19 cellular contexts compared by ENCODE assay signal in genomic region chr1:115258302-115258866, GRCh38.
A peak's percentile ranks its signal among the peaks of the same experiment; 100 is the strongest.
DNase-seq lines count a peak whose midpoint lies in the region; FAIRE-seq and TF ChIP-seq lines count a peak whose summit lies in the region.
"Had no signal": no experiment of that assay in that cellular context is flagged by ENCODE, and none has a peak within 500 bp of the region (broad histone marks: within the 10 kb centered on the region; RNA-seq: fewer than 3 reads in every experiment).

No MANE protein-coding gene starts in this region.

- H3K9ac ChIP-seq in endothelial cell of umbilical vein (replicated peaks; ENCODE audit: extremely low read depth, insufficient read depth, low read length), result no peak overlapping the region

- H3K9me1 ChIP-seq in endothelial cell of umbilical vein (replicated peaks; ENCODE audit: control insufficient read depth, extremely low read depth, insufficient read depth, low read length), result no peaks in the 10 kb centered on the region

- H2AFZ ChIP-seq in endothelial cell of umbilical vein (ENCODE audit: low read depth, low read length) (no peak overlapping the region), osteoblast (ENCODE audit: low read length) (no peak overlapping the region)

- CTCF ChIA-PET in endothelial cell of umbilical vein (lab: Charles Lee), result no interaction called here
- CTCF ChIA-PET in GM10248 (lab: Yijun Ruan, JAX), result interaction anchor here (2.2 kb wide), 1 partner anchor 9 kb away, joined by 5 read pairs; no protein-coding TSS in a partner anchor

- BruUV-seq in endothelial cell of umbilical vein (replicated peaks; lab: Mats Ljungman, UMichigan), result no TSS peak

- no peak overlapping the region for H3K4me3 ChIP-seq in endothelial cell of umbilical vein (replicated peaks in 1 of 3; ENCODE audit: insufficient read depth in 1 of 3, low read depth in 1 of 3, low read length in 3 of 3)
- H3K4me3 ChIP-seq in osteoblast (ENCODE audit: insufficient read depth, low read length), result no peak overlapping the region
- H3K4me3 ChIP-seq in sigmoid colon, result no peak overlapping the region
- H3K4me3 ChIP-seq: ovary had no signal

- no peaks in the 10 kb centered on the region for H3K79me2 ChIP-seq in endothelial cell of umbilical vein (ENCODE audit: control insufficient read depth, insufficient read depth, low read length)
- H3K79me2 ChIP-seq in osteoblast (ENCODE audit: insufficient read depth, low read length), result no peaks in the 10 kb centered on the region

- no peaks in the 10 kb centered on the region for H3K4me1 ChIP-seq in endothelial cell of umbilical vein (ENCODE audit: control insufficient read depth, extremely low read depth, insufficient read depth, low read length)
- peaks cover 14% of the 10 kb centered on the region for H3K4me1 ChIP-seq in osteoblast (ENCODE audit: insufficient read depth, low read length)
- H3K4me1 ChIP-seq in sigmoid colon, result peaks cover 0 to 14% (median 7%) of the 10 kb centered on the region in 4 donors

- H3K4me2 ChIP-seq in endothelial cell of umbilical vein (ENCODE audit: insufficient read depth, low read length), result no peak overlapping the region
- H3K4me2 ChIP-seq in osteoblast (ENCODE audit: insufficient read depth, low read length), result no peak overlapping the region

- TF ChIP-seq CTCF in endothelial cell of umbilical vein (IDR thresholded peaks at IDR 0.05; ENCODE audit: extremely low read depth in 1 of 2, insufficient read depth in 1 of 2, low read depth in 1 of 2, low read length in 2 of 2), result no peak
- TF ChIP-seq CTCF in osteoblast (IDR thresholded peaks at IDR 0.05; ENCODE audit: extremely low read depth, low read depth, low read length), result no peak
- TF ChIP-seq CTCF in sigmoid colon (IDR thresholded peaks at IDR 0.05), result no peak
- TF ChIP-seq CTCF in GM10248 (IDR thresholded peaks at IDR 0.05; ENCODE audit: control extremely low read depth, extremely low read depth, low read depth, missing control alignments), result no peak

- dilution Hi-C loops in endothelial cell of umbilical vein (cut with MboI; ENCODE audit: extremely low pct_ligation_motif_present, low sequenced_read_pairs), result no loop called here

- POLR2A ChIA-PET in endothelial cell of umbilical vein (lab: Charles Lee) (no interaction called here), GM10248 (lab: Yijun Ruan, JAX) (no interaction called here)

- H3K9me3 ChIP-seq in endothelial cell of umbilical vein (replicated peaks; ENCODE audit: control insufficient read depth, insufficient read depth, low read length) (no peaks in the 10 kb centered on the region), osteoblast (ENCODE audit: low read depth, low read length) (peaks cover 5% of the 10 kb centered on the region), sigmoid colon (peaks cover 0 to 9% (median 8%) of the 10 kb centered on the region in 4 donors)
- H3K9me3 ChIP-seq: ovary had no signal

- no peaks in the 10 kb centered on the region for H3K27me3 ChIP-seq in endothelial cell of umbilical vein (ENCODE audit: control insufficient read depth in 2 of 2, insufficient read depth in 2 of 2, low read length in 2 of 2)
- H3K27me3 ChIP-seq in osteoblast (ENCODE audit: insufficient read depth, low read length), result no peaks in the 10 kb centered on the region
- no peaks in the 10 kb centered on the region for H3K27me3 ChIP-seq in sigmoid colon
- H3K27me3 ChIP-seq: ovary had no signal

- no peak for TF ChIP-seq EP300 in sigmoid colon (IDR thresholded peaks at IDR 0.05)

- no peak for FAIRE-seq in endothelial cell of umbilical vein (lab: Jason Lieb, UNC)
- no peak for FAIRE-seq in GM12891 (lab: Jason Lieb, UNC)
- FAIRE-seq: GM18507 had no signal

- DNase-seq in GM04504 (ENCODE audit: low read depth) (peak; percentile 33), RPMI7951 (ENCODE audit: low read depth) (peak; percentile 75), endothelial cell of umbilical vein (ENCODE audit: low read depth, low spot score) (no peak), osteoblast (ENCODE audit: insufficient read length, low spot score, missing footprints) (no peak), GM12891 (ENCODE audit: insufficient read length, low spot score) (no peak), sigmoid colon (no peak), GM10248 (ENCODE audit: extremely low spot score) (no peak)
- no peak for DNase-seq in activated naive CD4-positive, alpha-beta T cell treated with anti-CD3 and anti-CD28 coated beads, Interleukin-2, amount 50 U/mL, for 16 hours
- DNase-seq: CD4-positive, CD25-positive, alpha-beta regulatory T cell; KBM-7; kidney glomerular epithelial cell; NCI-H146; NCI-H524 treated with DMSO at 0.1 percent for 48 hours; ovary; RPMI8226; stimulated activated CD4-positive, alpha-beta T cell treated with anti-CD3 and anti-CD28 coated beads, Interleukin-15, amount 100 ng/mL, for 24 hours; T-helper 17 cell; trophoblast cell had no signal

- WGBS in sigmoid colon, 2 donors, result 57 to 70% methylated on average over 3 of the region's 3 CpGs

- H4K20me1 ChIP-seq in endothelial cell of umbilical vein (replicated peaks; ENCODE audit: control insufficient read depth, extremely low read depth, insufficient read depth, low read length) (no peaks in the 10 kb centered on the region), osteoblast (ENCODE audit: insufficient read depth, low read length) (no peaks in the 10 kb centered on the region)

- H3K36me3 ChIP-seq in endothelial cell of umbilical vein (ENCODE audit: control insufficient read depth in 2 of 2, extremely low read depth in 1 of 2, insufficient read depth in 2 of 2, low read length in 2 of 2) (no peaks in the 10 kb centered on the region), osteoblast (ENCODE audit: insufficient read depth, low read length) (no peaks in the 10 kb centered on the region), sigmoid colon (no peaks in the 10 kb centered on the region)
- H3K36me3 ChIP-seq: ovary had no signal

- no peak for TF ChIP-seq POLR2A in endothelial cell of umbilical vein (IDR thresholded peaks at IDR 0.05; ENCODE audit: low read depth, low read length)
- no peak for TF ChIP-seq POLR2A in GM12891 (IDR thresholded peaks at IDR 0.05; ENCODE audit: low read depth, low read length)
- TF ChIP-seq POLR2A in sigmoid colon (IDR thresholded peaks at IDR 0.05), result no peak

- intact Hi-C loops in endothelial cell of umbilical vein (cut with micrococcal nuclease), result no loop called here
- intact Hi-C loops in sigmoid colon (cut with DNase I), result no loop called here

- H3K27ac ChIP-seq in endothelial cell of umbilical vein (ENCODE audit: insufficient read depth, low read depth, low read length) (no peak overlapping the region), osteoblast (ENCODE audit: low read depth, low read length) (peak overlapping the region; percentile 59), sigmoid colon (no peak overlapping the region)
- H3K27ac ChIP-seq: ovary had no signal

TF ChIP-seq in endothelial cell of umbilical vein, 7 proteins besides CTCF, POLR2A, EP300 and RAD21:
- TF ChIP-seq GATA2 (IDR thresholded peaks at IDR 0.05; ENCODE audit: insufficient read depth, insufficient read length, low read depth, low read length) (no peak), POLR2AphosphoS5 (IDR thresholded peaks at IDR 0.05; ENCODE audit: insufficient read depth, low read depth, low read length) (no peak), FOS (IDR thresholded peaks at IDR 0.05; ENCODE audit: borderline replicate concordance, insufficient read depth, low read length) (peak; percentile 13), JUN (IDR thresholded peaks at IDR 0.05; ENCODE audit: borderline replicate concordance, insufficient read depth, insufficient read length, low read depth) (no peak)

TF ChIP-seq in GM12891, 5 proteins besides CTCF, POLR2A, EP300 and RAD21:
- TF ChIP-seq PAX5 (IDR thresholded peaks at IDR 0.05; ENCODE audit: insufficient read depth, low read length, severe bottlenecking), result no peak
- no peak for TF ChIP-seq TAF1 (IDR thresholded peaks at IDR 0.05; ENCODE audit: low read depth, low read length)
- no peak for TF ChIP-seq SPI1 (IDR thresholded peaks at IDR 0.05; ENCODE audit: low read depth, low read length)

Comparison
In these comparisons a context has a peak if more than half of its experiments do, and no peak if none do; other contexts are left out.
1. DNase-seq: peak in GM04504 (single experiment) and RPMI7951 (single experiment); none in endothelial cell of umbilical vein (single experiment), osteoblast (single experiment), activated naive CD4-positive, alpha-beta T cell treated with anti-CD3 and anti-CD28 coated beads, Interleukin-2, amount 50 U/mL, for 16 hours (single experiment), GM12891 (single experiment), sigmoid colon (single experiment) and GM10248 (single experiment).